8 cellular contexts compared by ENCODE assay signal in genomic region chr15:70299931-70300858, GRCh38.
DNase-seq lines count a peak whose midpoint lies in the region; ATAC-seq and TF ChIP-seq lines count a peak whose summit lies in the region.

No MANE protein-coding gene starts in this region.

- peak; percentile 27 to 68 for DNase-seq in activated CD4-positive, alpha-beta T cell treated with anti-CD3 and anti-CD28 coated beads, Interleukin-2, amount 50 U/mL, for 24 hours (ENCODE audit: low read depth in 1 of 2, low spot score in 1 of 2)
- DNase-seq in mesenteric fat pad (ENCODE audit: low spot score) (peak; percentile 67), NCI-H1105 (lab: John Stamatoyannopoulos, UW) (no peak), aorta (no peak), foreskin fibroblast (no peak), NCI-H1436 treated with DMSO at 0.1 percent for 48 hours (lab: John Stamatoyannopoulos, UW) (no peak)

- ATAC-seq in GM19324 (IDR thresholded peaks at IDR 0.05; ENCODE audit: low FRiP score, unreplicated experiment) (peak; percentile 96), HG03196 (IDR thresholded peaks at IDR 0.05; ENCODE audit: unreplicated experiment) (peak; percentile 94), aorta (ENCODE audit: low FRiP score) (no peak)

- H3K36me3 ChIP-seq in aorta (ENCODE audit: control insufficient read depth in 1 of 2, insufficient read depth in 2 of 2, low read length in 1 of 2): no peaks in the 10 kb centered on the region

- H3K4me3 ChIP-seq in aorta (ENCODE audit: low read length in 2 of 2): no peak overlapping the region
- H3K4me3 ChIP-seq in foreskin fibroblast (ENCODE audit: low read depth in 1 of 2, low read length in 2 of 2): no peak overlapping the region

- no peak for TF ChIP-seq CTCF in foreskin fibroblast (IDR thresholded peaks at IDR 0.05; ENCODE audit: low read depth, low read length)

- H3K9me3 ChIP-seq in aorta (ENCODE audit: control insufficient read depth, low read length): peaks cover 1% of the 10 kb centered on the region

- 90 to 93% methylated on average over 13 of the region's 13 CpGs for WGBS in aorta, 2 donors

- H3K4me1 ChIP-seq in aorta (ENCODE audit: control insufficient read depth in 1 of 2, insufficient read depth in 2 of 2, low read length in 2 of 2): no peaks in the 10 kb centered on the region

- H3K27ac ChIP-seq in aorta (ENCODE audit: low read depth in 1 of 2, low read length in 2 of 2): no peak overlapping the region

- no peaks in the 10 kb centered on the region for H3K27me3 ChIP-seq in aorta (ENCODE audit: control insufficient read depth in 1 of 2, insufficient read depth in 2 of 2, low read length in 1 of 2)

- intact Hi-C loops in aorta (cut with DNase I): no loop called here

Comparison
In these comparisons a context has a peak if more than half of its experiments do, and no peak if none do; other contexts are left out.
1. DNase-seq: peak in activated CD4-positive, alpha-beta T cell treated with anti-CD3 and anti-CD28 coated beads, Interleukin-2, amount 50 U/mL, for 24 hours (2 of 2) and mesenteric fat pad (single experiment); none in NCI-H1105 (single experiment), aorta (0 of 2), foreskin fibroblast (0 of 2) and NCI-H1436 treated with DMSO at 0.1 percent for 48 hours (single experiment).